Comparison of ENCODE assay signal across 9 cellular contexts in genomic region chrX:78650906-78651437, GRCh38. TPM values are rescaled to one million over a fixed set of nuclear protein-coding genes. Genes with fewer than 3 reads are reported as not detected.
DNase-seq lines count a peak whose midpoint lies in the region; ATAC-seq and TF ChIP-seq lines count a peak whose summit lies in the region.
"Had no signal": no experiment of that assay in that cellular context is flagged by ENCODE, and none has a peak within 500 bp of the region (broad histone marks: within the 10 kb centered on the region; RNA-seq: fewer than 3 reads in every experiment).

No MANE protein-coding gene starts in this region.

- peak; percentile 48 for ATAC-seq in CD4-positive, alpha-beta T cell (ENCODE audit: poor library complexity)
- ATAC-seq in GM21360 (IDR thresholded peaks at IDR 0.05; ENCODE audit: unreplicated experiment) = peak; percentile 83
- ATAC-seq in HG03558 (IDR thresholded peaks at IDR 0.05; ENCODE audit: extremely low read depth, unreplicated experiment) = peak; percentile 78
- peak; percentile 77 for ATAC-seq in activated naive CD8-positive, alpha-beta T cell treated with anti-CD3 and anti-CD28 coated beads, Interleukin-2, amount 50 U/mL, for 24 hours
- ATAC-seq in psoas muscle = no peak

- DNase-seq in CD4-positive, alpha-beta T cell = no peak
- DNase-seq in activated naive CD8-positive, alpha-beta T cell treated with anti-CD3 and anti-CD28 coated beads, Interleukin-2, amount 50 U/mL, for 24 hours = no peak
- DNase-seq in adrenal gland (no peak), psoas muscle (no peak), DMS79 (lab: John Stamatoyannopoulos, UW) (no peak), A673 (ENCODE audit: low spot score) (no peak)

- H3K27ac ChIP-seq in CD4-positive, alpha-beta T cell (ENCODE audit: low read depth, low read length) = no peak overlapping the region
- H3K27ac ChIP-seq in adrenal gland (no peak overlapping the region), psoas muscle (no peak overlapping the region), A673 (ENCODE audit: low read depth, low read length, poor library complexity, severe bottlenecking) (no peak overlapping the region)

- no TSS peak for BruUV-seq in A673 (replicated peaks; lab: Mats Ljungman, UMichigan)

- H3K36me3 ChIP-seq in adrenal gland (replicated peaks in 1 of 2) (no peaks in the 10 kb centered on the region), psoas muscle (ENCODE audit: insufficient read depth in 1 of 2, low read depth in 1 of 2) (no peaks in the 10 kb centered on the region), A673 (ENCODE audit: insufficient read depth, low read length, poor library complexity, severe bottlenecking) (no peaks in the 10 kb centered on the region)

- peaks cover 19% of the 10 kb centered on the region for H3K4me1 Mint-ChIP-seq in CD4-positive, alpha-beta T cell (ENCODE audit: low read depth)
- peaks cover 26% of the 10 kb centered on the region for H3K4me1 Mint-ChIP-seq in activated naive CD8-positive, alpha-beta T cell treated with anti-CD3 and anti-CD28 coated beads, Interleukin-2, amount 50 U/mL, for 24 hours

- no peaks in the 10 kb centered on the region for H3K27me3 Mint-ChIP-seq in CD4-positive, alpha-beta T cell
- H3K27me3 Mint-ChIP-seq in activated naive CD8-positive, alpha-beta T cell treated with anti-CD3 and anti-CD28 coated beads, Interleukin-2, amount 50 U/mL, for 24 hours = peaks cover 4% of the 10 kb centered on the region

- intact Hi-C loops in CD4-positive, alpha-beta T cell (cut with DNase I, micrococcal nuclease) = no loop called here
- intact Hi-C loops in adrenal gland (cut with DNase I) = no loop called here
- intact Hi-C loops in psoas muscle (cut with DNase I) = no loop called here
- intact Hi-C loops in A673 (cut with micrococcal nuclease; ENCODE audit: unreplicated experiment) = no loop called here

- no peak overlapping the region for H3K4me3 ChIP-seq in adrenal gland
- H3K4me3 ChIP-seq in psoas muscle = no peak overlapping the region
- H3K4me3 ChIP-seq in A673 (ENCODE audit: low read depth, low read length, poor library complexity, severe bottlenecking) = no peak overlapping the region

- H3K27ac Mint-ChIP-seq in CD4-positive, alpha-beta T cell = peak overlapping the region; percentile 34
- peak overlapping the region; percentile 77 for H3K27ac Mint-ChIP-seq in activated naive CD8-positive, alpha-beta T cell treated with anti-CD3 and anti-CD28 coated beads, Interleukin-2, amount 50 U/mL, for 24 hours

- no peaks in the 10 kb centered on the region for H3K9me3 ChIP-seq in CD4-positive, alpha-beta T cell (ENCODE audit: control insufficient read depth, low read length)
- H3K9me3 ChIP-seq in adrenal gland (replicated peaks in 1 of 3) = no peaks in the 10 kb centered on the region
- no peaks in the 10 kb centered on the region for H3K9me3 ChIP-seq in psoas muscle
- no peaks in the 10 kb centered on the region for H3K9me3 ChIP-seq in A673 (ENCODE audit: low read depth, low read length, poor library complexity, severe bottlenecking)

- no peak for TF ChIP-seq POLR2A in adrenal gland (IDR thresholded peaks at IDR 0.05)

- H3K36me3 Mint-ChIP-seq in CD4-positive, alpha-beta T cell (ENCODE audit: low read depth) = no peaks in the 10 kb centered on the region
- no peaks in the 10 kb centered on the region for H3K36me3 Mint-ChIP-seq in activated naive CD8-positive, alpha-beta T cell treated with anti-CD3 and anti-CD28 coated beads, Interleukin-2, amount 50 U/mL, for 24 hours (ENCODE audit: low read depth)

- no peaks in the 10 kb centered on the region for H3K9me3 Mint-ChIP-seq in CD4-positive, alpha-beta T cell
- peaks cover 16% of the 10 kb centered on the region for H3K9me3 Mint-ChIP-seq in activated naive CD8-positive, alpha-beta T cell treated with anti-CD3 and anti-CD28 coated beads, Interleukin-2, amount 50 U/mL, for 24 hours

- POLR2A ChIA-PET in CD4-positive, alpha-beta T cell (lab: Charles Lee) = no interaction called here
- POLR2A ChIA-PET in A673 (lab: Charles Lee; ENCODE audit: low non-redundant PET) = no interaction called here

- H3K4me1 ChIP-seq in adrenal gland (replicated peaks in 1 of 2) (no peaks in the 10 kb centered on the region), psoas muscle (no peaks in the 10 kb centered on the region), A673 (ENCODE audit: insufficient read depth, low read length, poor library complexity, severe bottlenecking) (no peaks in the 10 kb centered on the region)

- WGBS in adrenal gland, 4 donors = 35 to 52% (median 45%) methylated on average over 4 to 5 of the region's 5 CpGs
- 20 to 29% (median 22%) methylated on average over 5 of the region's 5 CpGs for WGBS in psoas muscle, 3 donors

- TF ChIP-seq CTCF in CD4-positive, alpha-beta T cell (IDR thresholded peaks at IDR 0.05) = no peak
- TF ChIP-seq CTCF in adrenal gland (IDR thresholded peaks at IDR 0.05) (no peak), psoas muscle (IDR thresholded peaks at IDR 0.05) (no peak), A673 (conservative IDR thresholded peaks at IDR 0.05; ENCODE audit: low read depth, low read length) (no peak)

- peak overlapping the region; percentile 37 for H3K4me3 Mint-ChIP-seq in CD4-positive, alpha-beta T cell
- H3K4me3 Mint-ChIP-seq in activated naive CD8-positive, alpha-beta T cell treated with anti-CD3 and anti-CD28 coated beads, Interleukin-2, amount 50 U/mL, for 24 hours = peak overlapping the region; percentile 65

- H3K27me3 ChIP-seq in CD4-positive, alpha-beta T cell (ENCODE audit: control insufficient read depth, insufficient read depth, low read length) = no peaks in the 10 kb centered on the region
- H3K27me3 ChIP-seq in adrenal gland (peaks cover 7% of the 10 kb centered on the region), psoas muscle (ENCODE audit: insufficient read depth in 3 of 3, low read length in 2 of 3) (peaks cover 0 to 3% (median 0%) of the 10 kb centered on the region in 3 donors), A673 (replicated peaks; ENCODE audit: insufficient read depth, low read depth, low read length, poor library complexity) (no peaks in the 10 kb centered on the region)

- CTCF ChIA-PET in CD4-positive, alpha-beta T cell (lab: Charles Lee) = no interaction called here
- CTCF ChIA-PET in A673 (lab: Charles Lee) = no interaction called here

RNA-seq across cellular contexts. Expression of gene RTL3, which starts 8.2 kb away (rescaled TPM):
- not detected for total RNA-seq in CD4-positive, alpha-beta T cell
- not detected for total RNA-seq in adrenal gland
- under 1 TPM in 1 of 3 donors, not detected in 2; 0.03 TPM for polyA plus RNA-seq in adrenal gland
- under 1 TPM in 1 of 4 donors, not detected in 3; 0.34 TPM for total RNA-seq in psoas muscle
- under 1 TPM in 2 of 3 donors, not detected in 1; 0.04 to 0.10 TPM for polyA plus RNA-seq in psoas muscle
- not detected in 2 replicates for total RNA-seq in A673 (2021)
- total RNA-seq: endothelial cell of umbilical vein had no signal

Comparison
In these comparisons a context has a peak if more than half of its experiments do, and no peak if none do; other contexts are left out.
1. ATAC-seq: peak in CD4-positive, alpha-beta T cell (single experiment), GM21360 (single experiment), HG03558 (single experiment) and activated naive CD8-positive, alpha-beta T cell treated with anti-CD3 and anti-CD28 coated beads, Interleukin-2, amount 50 U/mL, for 24 hours (single experiment); none in psoas muscle (0 of 4).